In genomic region chr2:222860740-222861410, GRCh38 we compare ENCODE assay signal across 8 cellular contexts. TPM values are rescaled to one million over a fixed set of nuclear protein-coding genes. Genes with fewer than 3 reads are reported as not detected.
DNase-seq lines count a peak whose midpoint lies in the region; ATAC-seq and TF ChIP-seq lines count a peak whose summit lies in the region.

ACSL3 (plus strand) TSS chr2:222861036; CDS start chr2:222908773, 47,737 bp downstream.

- H3K4me3 ChIP-seq in BJ (ENCODE audit: low read depth, low read length) (peak within 1 kb of the TSS; percentile 93), coronary artery (peak within 1 kb of the TSS; percentile 80)

- TF ChIP-seq CTCF in BJ (IDR thresholded peaks at IDR 0.05; ENCODE audit: insufficient read depth, low read depth, low read length) (no peak), coronary artery (IDR thresholded peaks at IDR 0.05) (no peak)

- no peak for DNase-seq in BJ (ENCODE audit: low read depth)
- peak; percentile 89 for DNase-seq in GM19240 (ENCODE audit: insufficient read length, low spot score)
- DNase-seq in NCI-H69 (lab: John Stamatoyannopoulos, UW), result peak; percentile 94
- peak; percentile 95 for DNase-seq in activated CD4-positive, alpha-beta T cell treated with anti-CD3 and anti-CD28 coated beads, Interleukin-2, amount 10 ng/mL, durations not matched to agents 7 days and 5 days
- peak; percentile 97 for DNase-seq in coronary artery (ENCODE audit: low spot score)
- peak; percentile 99 for DNase-seq in left kidney (ENCODE audit: low read depth, low spot score)
- DNase-seq in stimulated activated CD4-positive, alpha-beta T cell treated with anti-CD3 and anti-CD28 coated beads, Interleukin-1b, Interleukin-23, amount 100 ng/mL, for 48 hours, result peak; percentile 93

- peak; percentile 99 for ATAC-seq in HG03457 (IDR thresholded peaks at IDR 0.05; ENCODE audit: unreplicated experiment)

- H3K36me3 ChIP-seq in BJ (ENCODE audit: control insufficient read depth, insufficient read depth, low read length), result no peaks in the 10 kb centered on the region

- POLR2A ChIA-PET in BJ (lab: Charles Lee), result interaction anchor here (0.6 to 1.2 kb wide), 3 partner anchors 17 to 158 kb away, joined by 4 read pairs; no protein-coding TSS in a partner anchor
- POLR2A ChIA-PET in activated CD4-positive, alpha-beta T cell treated with anti-CD3 and anti-CD28 coated beads, Interleukin-2, amount 10 ng/mL, durations not matched to agents 7 days and 5 days (lab: Charles Lee), result no interaction called here

- H3K27ac Mint-ChIP-seq in activated CD4-positive, alpha-beta T cell treated with anti-CD3 and anti-CD28 coated beads, Interleukin-2, amount 10 ng/mL, durations not matched to agents 7 days and 5 days, result peak within 1 kb of the TSS; percentile 90

- H3K27me3 ChIP-seq in BJ (ENCODE audit: control insufficient read depth, insufficient read depth, low read length), result no peaks in the 10 kb centered on the region

- CTCF ChIA-PET in BJ (lab: Yijun Ruan, JAX), result interaction anchor here (0.8 to 6.7 kb wide), 6 partner anchors 10 to 157 kb away, joined by 3 to 46 read pairs (median 4); no protein-coding TSS in a partner anchor
- CTCF ChIA-PET in activated CD4-positive, alpha-beta T cell treated with anti-CD3 and anti-CD28 coated beads, Interleukin-2, amount 10 ng/mL, durations not matched to agents 7 days and 5 days (lab: Charles Lee), result no interaction called here

- H3K4me1 Mint-ChIP-seq in activated CD4-positive, alpha-beta T cell treated with anti-CD3 and anti-CD28 coated beads, Interleukin-2, amount 10 ng/mL, durations not matched to agents 7 days and 5 days, result peaks cover 13% of the 10 kb centered on the region

- H3K36me3 Mint-ChIP-seq in activated CD4-positive, alpha-beta T cell treated with anti-CD3 and anti-CD28 coated beads, Interleukin-2, amount 10 ng/mL, durations not matched to agents 7 days and 5 days (ENCODE audit: low read depth), result no peaks in the 10 kb centered on the region

- H3K27ac ChIP-seq in coronary artery, result peak within 1 kb of the TSS; percentile 96 to 98

- peak within 1 kb of the TSS; percentile 73 for H3K4me3 Mint-ChIP-seq in activated CD4-positive, alpha-beta T cell treated with anti-CD3 and anti-CD28 coated beads, Interleukin-2, amount 10 ng/mL, durations not matched to agents 7 days and 5 days

- peaks cover 8% of the 10 kb centered on the region for H3K27me3 Mint-ChIP-seq in activated CD4-positive, alpha-beta T cell treated with anti-CD3 and anti-CD28 coated beads, Interleukin-2, amount 10 ng/mL, durations not matched to agents 7 days and 5 days

- H3K9me3 Mint-ChIP-seq in activated CD4-positive, alpha-beta T cell treated with anti-CD3 and anti-CD28 coated beads, Interleukin-2, amount 10 ng/mL, durations not matched to agents 7 days and 5 days, result no peaks in the 10 kb centered on the region

RNA-seq across cellular contexts. Expression of gene ACSL3, which starts in this region (rescaled TPM):
- 46.3 and 56.8 TPM in 2 replicates for polyA plus RNA-seq in BJ (2011; rRNA removed)
- 43.6 and 51.9 TPM in 2 replicates for polyA minus RNA-seq in BJ (2011; rRNA and poly(A)+ RNA removed)
- 10 to 100 TPM; 37.6 to 43.0 TPM for total RNA-seq in activated CD4-positive, alpha-beta T cell treated with anti-CD3 and anti-CD28 coated beads, Interleukin-2, amount 10 ng/mL, durations not matched to agents 7 days and 5 days
